Comparison of ENCODE assay signal across 26 cellular contexts in genomic region chr13:47481521-47481920, GRCh38.
"Had no signal": no experiment of that assay in that cellular context is flagged by ENCODE, and none has a peak within 500 bp of the region (broad histone marks: within the 10 kb centered on the region; RNA-seq: fewer than 3 reads in every experiment).

No MANE protein-coding gene starts in this region.

- H3K9me3 ChIP-seq: esophagus muscularis mucosa, gastroesophageal sphincter, heart left ventricle, ovary, psoas muscle, suprapubic skin, vagina had no signal

- H3K9me3 Mint-ChIP-seq: neural progenitor cell had no signal

- H3K4me1 Mint-ChIP-seq: naive B cell; neural progenitor cell; stimulated activated naive CD8-positive, alpha-beta T cell treated with anti-CD3 and anti-CD28 coated beads, Interleukin-15, amount 100 ng/mL, for 72 hours had no signal

- H3K27ac ChIP-seq: coronary artery, esophagus muscularis mucosa, foreskin keratinocyte, gastroesophageal sphincter, heart left ventricle, hepatocyte, neural progenitor cell, ovary, psoas muscle, suprapubic skin, vagina had no signal

- DNase-seq: dermis blood vessel endothelial cell; effector memory CD4-positive, alpha-beta T cell; foreskin keratinocyte; heart left ventricle; kidney; naive B cell; ovary; posterior cingulate gyrus; psoas muscle; right cardiac atrium; small intestine; stimulated activated CD4-positive, alpha-beta T cell treated with anti-CD3 and anti-CD28 coated beads, Interleukin-15, amount 100 ng/mL, for 24 hours; stimulated activated CD4-positive, alpha-beta T cell treated with anti-CD3 and anti-CD28 coated beads, Interleukin-2, amount 100 ng/mL, for 48 hours; stimulated activated naive CD4-positive, alpha-beta T cell; stimulated activated naive CD8-positive, alpha-beta T cell treated with anti-CD3 and anti-CD28 coated beads, Interleukin-15, amount 100 ng/mL, for 72 hours had no signal

- H3K4me2 ChIP-seq: hepatocyte, neural progenitor cell had no signal

- H3K36me3 ChIP-seq: esophagus muscularis mucosa, gastroesophageal sphincter, heart left ventricle, neural progenitor cell, ovary, suprapubic skin, vagina had no signal

- H3K27me3 ChIP-seq: esophagus muscularis mucosa, foreskin keratinocyte, gastroesophageal sphincter, heart left ventricle, hepatocyte, neural progenitor cell, ovary, suprapubic skin, vagina had no signal

- H3K36me3 Mint-ChIP-seq: memory B cell; naive B cell; natural killer cell treated with Interleukin-12 subunit alpha and Interleukin-12 subunit beta and Interleukin-15 and Interleukin-18, amount 100 ng/mL, for 72 hours; neural progenitor cell had no signal

- H3K9ac ChIP-seq: neural progenitor cell had no signal

- H3K4me3 Mint-ChIP-seq: memory B cell; naive B cell; natural killer cell treated with Interleukin-12 subunit alpha and Interleukin-12 subunit beta and Interleukin-15 and Interleukin-18, amount 100 ng/mL, for 72 hours; neural progenitor cell; stimulated activated naive CD8-positive, alpha-beta T cell treated with anti-CD3 and anti-CD28 coated beads, Interleukin-15, amount 100 ng/mL, for 72 hours had no signal

- H3K4me3 ChIP-seq: coronary artery, esophagus muscularis mucosa, gastroesophageal sphincter, heart left ventricle, hepatocyte, lung, neural progenitor cell, ovary, psoas muscle, suprapubic skin, vagina had no signal

- H3K27ac Mint-ChIP-seq: memory B cell; naive B cell; natural killer cell treated with Interleukin-12 subunit alpha and Interleukin-12 subunit beta and Interleukin-15 and Interleukin-18, amount 100 ng/mL, for 72 hours; neural progenitor cell; stimulated activated naive CD8-positive, alpha-beta T cell treated with anti-CD3 and anti-CD28 coated beads, Interleukin-15, amount 100 ng/mL, for 72 hours had no signal

- H3K27me3 Mint-ChIP-seq: memory B cell; naive B cell; natural killer cell treated with Interleukin-12 subunit alpha and Interleukin-12 subunit beta and Interleukin-15 and Interleukin-18, amount 100 ng/mL, for 72 hours; stimulated activated naive CD8-positive, alpha-beta T cell treated with anti-CD3 and anti-CD28 coated beads, Interleukin-15, amount 100 ng/mL, for 72 hours had no signal

- H3K4me1 ChIP-seq: esophagus muscularis mucosa, gastroesophageal sphincter, heart left ventricle, psoas muscle, suprapubic skin, vagina had no signal

- ATAC-seq: foreskin keratinocyte; gastroesophageal sphincter; heart left ventricle; left lobe of liver; natural killer cell treated with Interleukin-12 subunit alpha and Interleukin-12 subunit beta and Interleukin-15 and Interleukin-18, amount 100 ng/mL, for 72 hours; psoas muscle; right cardiac atrium; stimulated activated naive CD8-positive, alpha-beta T cell treated with anti-CD3 and anti-CD28 coated beads, Interleukin-15, amount 100 ng/mL, for 72 hours had no signal
